In the genomic region with DNA sequence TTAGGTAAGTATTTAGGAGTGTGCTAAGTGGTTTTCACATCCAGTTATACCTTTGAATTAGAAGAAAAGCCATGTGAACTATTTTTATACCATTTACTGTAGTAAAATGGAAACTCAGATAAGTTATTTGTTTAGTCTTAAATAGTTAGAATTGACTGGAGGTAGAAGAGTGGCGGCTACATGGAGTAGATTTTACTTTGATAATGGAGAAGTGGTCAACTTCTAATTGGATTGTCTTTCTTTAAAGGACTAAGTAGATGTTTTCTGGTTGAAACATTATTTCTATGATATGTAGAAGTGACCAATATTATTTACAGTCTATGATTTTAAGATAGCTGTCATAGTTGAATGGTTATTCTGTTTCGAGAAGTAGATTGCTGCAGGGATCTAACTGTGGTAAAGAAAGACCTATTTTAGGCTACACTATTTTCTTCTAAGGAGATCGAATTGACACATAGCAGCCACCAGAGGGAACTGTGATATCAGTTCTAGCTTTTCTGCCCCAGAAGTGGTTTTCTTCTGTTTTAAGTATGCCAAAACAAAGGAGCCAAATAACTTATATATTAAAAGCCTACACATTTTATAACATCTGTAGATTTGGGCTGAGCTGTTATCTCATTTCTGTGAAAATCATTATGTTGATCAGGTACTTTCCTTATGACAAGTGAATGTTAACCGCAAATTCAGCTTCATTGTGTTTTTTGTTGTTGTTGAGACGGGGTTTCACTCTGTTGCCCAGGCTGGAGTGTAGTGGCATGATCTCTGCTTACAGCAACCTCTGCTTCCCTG, we compare ENCODE assay signal across 2 cellular contexts.
TF ChIP-seq lines count a peak whose summit lies in the region.

No MANE protein-coding gene starts in this region.

TF ChIP-seq in HCT116, 20 proteins besides CTCF, POLR2A, EP300 and RAD21 (continued from another document):
- TF ChIP-seq, protein P1, sequence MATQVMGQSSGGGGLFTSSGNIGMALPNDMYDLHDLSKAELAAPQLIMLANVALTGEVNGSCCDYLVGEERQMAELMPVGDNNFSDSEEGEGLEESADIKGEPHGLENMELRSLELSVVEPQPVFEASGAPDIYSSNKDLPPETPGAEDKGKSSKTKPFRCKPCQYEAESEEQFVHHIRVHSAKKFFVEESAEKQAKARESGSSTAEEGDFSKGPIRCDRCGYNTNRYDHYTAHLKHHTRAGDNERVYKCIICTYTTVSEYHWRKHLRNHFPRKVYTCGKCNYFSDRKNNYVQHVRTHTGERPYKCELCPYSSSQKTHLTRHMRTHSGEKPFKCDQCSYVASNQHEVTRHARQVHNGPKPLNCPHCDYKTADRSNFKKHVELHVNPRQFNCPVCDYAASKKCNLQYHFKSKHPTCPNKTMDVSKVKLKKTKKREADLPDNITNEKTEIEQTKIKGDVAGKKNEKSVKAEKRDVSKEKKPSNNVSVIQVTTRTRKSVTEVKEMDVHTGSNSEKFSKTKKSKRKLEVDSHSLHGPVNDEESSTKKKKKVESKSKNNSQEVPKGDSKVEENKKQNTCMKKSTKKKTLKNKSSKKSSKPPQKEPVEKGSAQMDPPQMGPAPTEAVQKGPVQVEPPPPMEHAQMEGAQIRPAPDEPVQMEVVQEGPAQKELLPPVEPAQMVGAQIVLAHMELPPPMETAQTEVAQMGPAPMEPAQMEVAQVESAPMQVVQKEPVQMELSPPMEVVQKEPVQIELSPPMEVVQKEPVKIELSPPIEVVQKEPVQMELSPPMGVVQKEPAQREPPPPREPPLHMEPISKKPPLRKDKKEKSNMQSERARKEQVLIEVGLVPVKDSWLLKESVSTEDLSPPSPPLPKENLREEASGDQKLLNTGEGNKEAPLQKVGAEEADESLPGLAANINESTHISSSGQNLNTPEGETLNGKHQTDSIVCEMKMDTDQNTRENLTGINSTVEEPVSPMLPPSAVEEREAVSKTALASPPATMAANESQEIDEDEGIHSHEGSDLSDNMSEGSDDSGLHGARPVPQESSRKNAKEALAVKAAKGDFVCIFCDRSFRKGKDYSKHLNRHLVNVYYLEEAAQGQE (IDR thresholded peaks at IDR 0.05; ENCODE audit: low read depth): no peak
- TF ChIP-seq ELF1 (IDR thresholded peaks at IDR 0.05; ENCODE audit: borderline replicate concordance, low read depth): no peak
- no peak for TF ChIP-seq POLR2AphosphoS5 (IDR thresholded peaks at IDR 0.05; ENCODE audit: low read depth, low read length)
- TF ChIP-seq TCF7L2 (IDR thresholded peaks at IDR 0.05; ENCODE audit: borderline replicate concordance, extremely low read depth, insufficient read depth, insufficient read length): no peak
- no peak for TF ChIP-seq ZNF274 (IDR thresholded peaks at IDR 0.05; ENCODE audit: low read depth, low read length)
- no peak for TF ChIP-seq ZFX (IDR thresholded peaks at IDR 0.05)
- TF ChIP-seq EZH2 (IDR thresholded peaks at IDR 0.05): no peak
- TF ChIP-seq CBX3 (IDR thresholded peaks at IDR 0.05; ENCODE audit: low read depth): no peak
- no peak for TF ChIP-seq JUND (IDR thresholded peaks at IDR 0.05)
- TF ChIP-seq, protein P2, sequence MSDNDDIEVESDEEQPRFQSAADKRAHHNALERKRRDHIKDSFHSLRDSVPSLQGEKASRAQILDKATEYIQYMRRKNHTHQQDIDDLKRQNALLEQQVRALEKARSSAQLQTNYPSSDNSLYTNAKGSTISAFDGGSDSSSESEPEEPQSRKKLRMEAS (IDR thresholded peaks at IDR 0.05): no peak
- TF ChIP-seq EZH2phosphoT487 (IDR thresholded peaks at IDR 0.05; ENCODE audit: borderline replicate concordance): no peak
- no peak for TF ChIP-seq ZBTB33 (IDR thresholded peaks at IDR 0.05; ENCODE audit: extremely low read depth, insufficient replicate concordance, low read length)
- no peak for TF ChIP-seq SIN3A (IDR thresholded peaks at IDR 0.05; ENCODE audit: low read depth)
- no peak for TF ChIP-seq EGR1 (IDR thresholded peaks at IDR 0.05; ENCODE audit: low read depth)
- TF ChIP-seq FOSL1 (IDR thresholded peaks at IDR 0.05; ENCODE audit: low read depth): no peak

TF ChIP-seq in liver, 16 proteins besides CTCF, POLR2A, EP300 and RAD21 (continued from another document):
- TF ChIP-seq, protein P1 (IDR thresholded peaks at IDR 0.05): no peak
- TF ChIP-seq SP1 (IDR thresholded peaks at IDR 0.05) (no peak), FOXA2 (IDR thresholded peaks at IDR 0.05) (no peak), ZBTB33 (IDR thresholded peaks at IDR 0.05) (no peak), TAF1 (conservative IDR thresholded peaks at IDR 0.05) (no peak), HNF4G (IDR thresholded peaks at IDR 0.05) (no peak), JUND (IDR thresholded peaks at IDR 0.05) (no peak), RXRA (IDR thresholded peaks at IDR 0.05) (no peak), HNF4A (conservative IDR thresholded peaks at IDR 0.05) (no peak), ATF3 (IDR thresholded peaks at IDR 0.05) (no peak), GABPA (IDR thresholded peaks at IDR 0.05 in 1 of 2, conservative IDR thresholded peaks at IDR 0.05 in 1 of 2) (no peak)
- TF ChIP-seq, protein P2 (IDR thresholded peaks at IDR 0.05): no peak
TF ChIP-seq in liver: peak in this region for 0.
